Comparison of ENCODE assay signal across 20 cellular contexts in the genomic region with DNA sequence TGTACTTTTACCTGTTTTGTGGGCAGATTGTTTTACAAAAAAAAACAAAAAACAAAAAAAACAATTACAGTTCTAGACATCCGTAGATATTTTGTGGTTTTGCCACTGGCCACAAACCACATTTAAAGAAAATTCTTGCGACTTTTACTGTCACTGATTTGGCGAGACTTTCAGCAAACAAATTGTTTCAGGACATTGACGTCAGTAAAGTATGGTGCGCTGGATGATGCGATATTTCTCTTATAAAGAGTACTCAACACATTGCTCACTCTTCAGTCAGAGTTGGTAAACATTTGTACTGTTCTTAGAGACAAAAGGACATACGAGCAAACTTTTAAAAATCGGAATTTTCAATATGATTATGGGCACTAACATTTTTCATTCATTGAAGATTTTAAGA.
DNase-seq lines count a peak whose midpoint lies in the region; TF ChIP-seq lines count a peak whose summit lies in the region.
"Had no signal": no experiment of that assay in that cellular context is flagged by ENCODE, and none has a peak within 500 bp of the region (broad histone marks: within the 10 kb centered on the region; RNA-seq: fewer than 3 reads in every experiment).

No MANE protein-coding gene starts in this region.

- peak; percentile 94 for DNase-seq in DMS53 (lab: John Stamatoyannopoulos, UW)
- peak; percentile 62 for DNase-seq in H4 (ENCODE audit: low spot score)
- DNase-seq in SHP77 (lab: John Stamatoyannopoulos, UW): peak; percentile 92
- peak; percentile 18 for DNase-seq in epithelial cell of esophagus (ENCODE audit: low read depth)
- no peak for DNase-seq in NCI-H2171 treated with DMSO at 0.1 percent for 48 hours (lab: John Stamatoyannopoulos, UW)
- DNase-seq in NCI-H748 (lab: John Stamatoyannopoulos, UW; ENCODE audit: unreplicated experiment): no peak
- no peak for DNase-seq in iPS-NIHi11 (ENCODE audit: low spot score)
- DNase-seq: ACHN; C1 segment of cervical spinal cord; CD8-positive, alpha-beta memory T cell; DMS79; Karpas-422; MM.1S; NCI-H1092; NCI-H2107; NCI-H345; NCI-H748 treated with DMSO at 0.1 percent for 48 hours; NK-92 treated with Interleukin-12 subunit alpha and Interleukin-12 subunit beta, amount 100 ng/mL, for 24 hours; SIG-M5; T-helper 1 cell had no signal

- no peak overlapping the region for H3K4me3 ChIP-seq in epithelial cell of esophagus (ENCODE audit: low read length)

- no peak for TF ChIP-seq CTCF in epithelial cell of esophagus (IDR thresholded peaks at IDR 0.05; ENCODE audit: insufficient read depth, low read depth, low read length, missing control alignments)

Comparison
In these comparisons a context has a peak if more than half of its experiments do, and no peak if none do; other contexts are left out.
1. DNase-seq: peak in DMS53 (single experiment), H4 (single experiment), SHP77 (2 of 2) and epithelial cell of esophagus (single experiment); none in NCI-H2171 treated with DMSO at 0.1 percent for 48 hours (single experiment), NCI-H748 (single experiment) and iPS-NIHi11 (single experiment).